9 cellular contexts compared by ENCODE assay signal in genomic region chr5:152505442-152506042, GRCh38.
DNase-seq lines count a peak whose midpoint lies in the region; TF ChIP-seq lines count a peak whose summit lies in the region.
"Had no signal": no experiment of that assay in that cellular context is flagged by ENCODE, and none has a peak within 500 bp of the region (broad histone marks: within the 10 kb centered on the region; RNA-seq: fewer than 3 reads in every experiment).

No MANE protein-coding gene starts in this region.

- peak; percentile 69 for DNase-seq in activated effector memory CD4-positive, alpha-beta T cell treated with anti-CD3 and anti-CD28 coated beads, Interleukin-2, amount 50 U/mL, for 16 hours
- no peak for DNase-seq in activated effector memory CD4-positive, alpha-beta T cell treated with Interleukin-2 at 50 U/mL for 16 hours
- DNase-seq in HAP-1 (ENCODE audit: low spot score in 2 of 2) (peak; percentile 55 to 62), LNCaP clone FGC (ENCODE audit: low read depth) (peak; percentile 13), SHP77 (lab: John Stamatoyannopoulos, UW) (peak; percentile 69 to 71), breast epithelium (ENCODE audit: low spot score in 2 of 2) (no peak), kidney glomerular epithelial cell (lab: John Stamatoyannopoulos, UW) (peak; percentile 62)
- peak; percentile 2 to 20 (median 8) for DNase-seq in stimulated activated CD4-positive, alpha-beta T cell treated with anti-CD3 and anti-CD28 coated beads, TNF-alpha, amount 100 ng/mL, for 48 hours (ENCODE audit: low read depth in 3 of 3)

- intact Hi-C loops in breast epithelium (cut with DNase I; ENCODE audit: low total_unique reads), result loop anchor here (10.0 kb wide), 1 partner anchor 681 kb away; no protein-coding TSS in a partner anchor

- H3K4me3 ChIP-seq in HAP-1, result no peak overlapping the region
- no peak overlapping the region for H3K4me3 ChIP-seq in LNCaP clone FGC (ENCODE audit: low read depth, low read length)
- no peak overlapping the region for H3K4me3 ChIP-seq in breast epithelium
- H3K4me3 ChIP-seq: skin epidermis had no signal

- TF ChIP-seq POLR2A in breast epithelium (IDR thresholded peaks at IDR 0.05), result no peak

- no peak overlapping the region for H3K27ac ChIP-seq in breast epithelium
- H3K27ac ChIP-seq: skin epidermis had no signal

- H3K4me1 ChIP-seq in HAP-1 (no peaks in the 10 kb centered on the region), breast epithelium (no peaks in the 10 kb centered on the region)

- H3K27me3 ChIP-seq in HAP-1 (ENCODE audit: low read depth) (no peaks in the 10 kb centered on the region), breast epithelium (peaks cover 0 to 8% of the 10 kb centered on the region in 2 donors)

- peak; percentile 80 for TF ChIP-seq CTCF in LNCaP clone FGC (IDR thresholded peaks at IDR 0.05; ENCODE audit: control insufficient read depth, extremely low read depth, insufficient read depth)
- peak; percentile 42 to 51 (median 44) for TF ChIP-seq CTCF in breast epithelium (IDR thresholded peaks at IDR 0.05)

- in situ Hi-C loops in HAP-1 (cut with MboI; ENCODE audit: low sequenced_read_pairs), result no loop called here

- no peaks in the 10 kb centered on the region for H3K36me3 ChIP-seq in HAP-1 (replicated peaks)
- H3K36me3 ChIP-seq in breast epithelium, result no peaks in the 10 kb centered on the region

- H3K9me3 ChIP-seq in HAP-1, result no peaks in the 10 kb centered on the region
- H3K9me3 ChIP-seq in breast epithelium, result no peaks in the 10 kb centered on the region

Comparison
In these comparisons a context has a peak if more than half of its experiments do, and no peak if none do; other contexts are left out.
1. DNase-seq: peak in activated effector memory CD4-positive, alpha-beta T cell treated with anti-CD3 and anti-CD28 coated beads, Interleukin-2, amount 50 U/mL, for 16 hours (single experiment), HAP-1 (2 of 2), LNCaP clone FGC (single experiment), SHP77 (2 of 2), kidney glomerular epithelial cell (single experiment) and stimulated activated CD4-positive, alpha-beta T cell treated with anti-CD3 and anti-CD28 coated beads, TNF-alpha, amount 100 ng/mL, for 48 hours (3 of 3); none in activated effector memory CD4-positive, alpha-beta T cell treated with Interleukin-2 at 50 U/mL for 16 hours (single experiment) and breast epithelium (0 of 2).